In the genomic region with DNA sequence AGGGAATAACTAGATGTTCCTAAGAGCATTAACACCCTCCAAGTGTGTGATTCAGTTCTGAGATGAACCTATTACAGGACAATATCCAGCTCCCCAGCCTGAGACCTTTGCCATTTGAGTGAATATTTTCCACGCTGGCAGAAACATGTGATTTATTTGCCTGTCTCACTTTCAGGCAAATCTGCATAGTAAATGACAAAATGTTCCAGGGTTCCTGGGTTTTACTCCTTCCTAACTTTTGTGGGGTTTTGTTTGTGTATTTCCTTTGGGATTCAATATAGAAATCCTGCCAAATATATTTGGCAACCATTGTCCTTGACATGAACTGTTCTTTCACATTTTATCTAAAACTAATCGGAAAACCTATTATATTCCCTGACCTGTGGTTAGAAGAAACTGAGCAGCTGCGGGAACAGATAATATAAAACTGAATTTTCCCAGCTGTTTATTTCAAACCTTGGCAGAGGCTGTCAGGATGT, we compare ENCODE assay signal across 1 cellular context.
TF ChIP-seq lines count a peak whose summit lies in the region.

No MANE protein-coding gene starts in this region.

TF ChIP-seq in K562, 482 proteins besides CTCF, POLR2A, EP300 and RAD21:
- TF ChIP-seq TCF3 (CRISPR knock-in tag; IDR thresholded peaks at IDR 0.05) = peak; percentile 30
- TF ChIP-seq PYGO2 (tag; IDR thresholded peaks at IDR 0.05) = no peak
- TF ChIP-seq RBFOX2 (IDR thresholded peaks at IDR 0.05; ENCODE audit: low read depth, low read length) = no peak
- TF ChIP-seq TAF7 (tag; IDR thresholded peaks at IDR 0.05) = no peak
- 0 out of 2 replicates have a peak, but pooled peaks have one; percentile 15 for TF ChIP-seq ARID1B (IDR thresholded peaks at IDR 0.05)
- no peak for TF ChIP-seq NR1H2 (CRISPR knock-in tag; IDR thresholded peaks at IDR 0.05)
- no peak for TF ChIP-seq SAP30 (IDR thresholded peaks at IDR 0.05; ENCODE audit: borderline replicate concordance, insufficient read depth, low read depth, low read length, poor library complexity, severe bottlenecking)
- TF ChIP-seq ZNF696 (CRISPR knock-in tag; conservative IDR thresholded peaks at IDR 0.05) = no peak
- TF ChIP-seq, protein P1, sequence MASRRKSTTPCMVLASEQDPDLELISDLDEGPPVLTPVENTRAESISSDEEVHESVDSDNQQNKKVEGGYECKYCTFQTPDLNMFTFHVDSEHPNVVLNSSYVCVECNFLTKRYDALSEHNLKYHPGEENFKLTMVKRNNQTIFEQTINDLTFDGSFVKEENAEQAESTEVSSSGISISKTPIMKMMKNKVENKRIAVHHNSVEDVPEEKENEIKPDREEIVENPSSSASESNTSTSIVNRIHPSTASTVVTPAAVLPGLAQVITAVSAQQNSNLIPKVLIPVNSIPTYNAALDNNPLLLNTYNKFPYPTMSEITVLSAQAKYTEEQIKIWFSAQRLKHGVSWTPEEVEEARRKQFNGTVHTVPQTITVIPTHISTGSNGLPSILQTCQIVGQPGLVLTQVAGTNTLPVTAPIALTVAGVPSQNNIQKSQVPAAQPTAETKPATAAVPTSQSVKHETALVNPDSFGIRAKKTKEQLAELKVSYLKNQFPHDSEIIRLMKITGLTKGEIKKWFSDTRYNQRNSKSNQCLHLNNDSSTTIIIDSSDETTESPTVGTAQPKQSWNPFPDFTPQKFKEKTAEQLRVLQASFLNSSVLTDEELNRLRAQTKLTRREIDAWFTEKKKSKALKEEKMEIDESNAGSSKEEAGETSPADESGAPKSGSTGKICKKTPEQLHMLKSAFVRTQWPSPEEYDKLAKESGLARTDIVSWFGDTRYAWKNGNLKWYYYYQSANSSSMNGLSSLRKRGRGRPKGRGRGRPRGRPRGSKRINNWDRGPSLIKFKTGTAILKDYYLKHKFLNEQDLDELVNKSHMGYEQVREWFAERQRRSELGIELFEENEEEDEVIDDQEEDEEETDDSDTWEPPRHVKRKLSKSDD (conservative IDR thresholded peaks at IDR 0.05; ENCODE audit: low read length) = no peak
- TF ChIP-seq ZNF3 (CRISPR knock-in tag; IDR thresholded peaks at IDR 0.05) = no peak
- TF ChIP-seq SMARCE1 (IDR thresholded peaks at IDR 0.05) = no peak
- no peak for TF ChIP-seq RBM15 (IDR thresholded peaks at IDR 0.05; ENCODE audit: insufficient read depth, low read length)
- no peak for TF ChIP-seq ZNF57 (CRISPR knock-in tag; IDR thresholded peaks at IDR 0.05)
- TF ChIP-seq, protein P2, sequence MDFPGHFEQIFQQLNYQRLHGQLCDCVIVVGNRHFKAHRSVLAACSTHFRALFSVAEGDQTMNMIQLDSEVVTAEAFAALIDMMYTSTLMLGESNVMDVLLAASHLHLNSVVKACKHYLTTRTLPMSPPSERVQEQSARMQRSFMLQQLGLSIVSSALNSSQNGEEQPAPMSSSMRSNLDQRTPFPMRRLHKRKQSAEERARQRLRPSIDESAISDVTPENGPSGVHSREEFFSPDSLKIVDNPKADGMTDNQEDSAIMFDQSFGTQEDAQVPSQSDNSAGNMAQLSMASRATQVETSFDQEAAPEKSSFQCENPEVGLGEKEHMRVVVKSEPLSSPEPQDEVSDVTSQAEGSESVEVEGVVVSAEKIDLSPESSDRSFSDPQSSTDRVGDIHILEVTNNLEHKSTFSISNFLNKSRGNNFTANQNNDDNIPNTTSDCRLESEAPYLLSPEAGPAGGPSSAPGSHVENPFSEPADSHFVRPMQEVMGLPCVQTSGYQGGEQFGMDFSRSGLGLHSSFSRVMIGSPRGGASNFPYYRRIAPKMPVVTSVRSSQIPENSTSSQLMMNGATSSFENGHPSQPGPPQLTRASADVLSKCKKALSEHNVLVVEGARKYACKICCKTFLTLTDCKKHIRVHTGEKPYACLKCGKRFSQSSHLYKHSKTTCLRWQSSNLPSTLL (IDR thresholded peaks at IDR 0.05) = no peak
- TF ChIP-seq MEIS2 (IDR thresholded peaks at IDR 0.05; ENCODE audit: partially characterized antibody) = peak; percentile 31
- TF ChIP-seq DPF2 (IDR thresholded peaks at IDR 0.05) = no peak
- peak; percentile 23; the same call in 1 of the 2 replicates for TF ChIP-seq CBFA2T3 (IDR thresholded peaks at IDR 0.05)
- TF ChIP-seq, protein P3, sequence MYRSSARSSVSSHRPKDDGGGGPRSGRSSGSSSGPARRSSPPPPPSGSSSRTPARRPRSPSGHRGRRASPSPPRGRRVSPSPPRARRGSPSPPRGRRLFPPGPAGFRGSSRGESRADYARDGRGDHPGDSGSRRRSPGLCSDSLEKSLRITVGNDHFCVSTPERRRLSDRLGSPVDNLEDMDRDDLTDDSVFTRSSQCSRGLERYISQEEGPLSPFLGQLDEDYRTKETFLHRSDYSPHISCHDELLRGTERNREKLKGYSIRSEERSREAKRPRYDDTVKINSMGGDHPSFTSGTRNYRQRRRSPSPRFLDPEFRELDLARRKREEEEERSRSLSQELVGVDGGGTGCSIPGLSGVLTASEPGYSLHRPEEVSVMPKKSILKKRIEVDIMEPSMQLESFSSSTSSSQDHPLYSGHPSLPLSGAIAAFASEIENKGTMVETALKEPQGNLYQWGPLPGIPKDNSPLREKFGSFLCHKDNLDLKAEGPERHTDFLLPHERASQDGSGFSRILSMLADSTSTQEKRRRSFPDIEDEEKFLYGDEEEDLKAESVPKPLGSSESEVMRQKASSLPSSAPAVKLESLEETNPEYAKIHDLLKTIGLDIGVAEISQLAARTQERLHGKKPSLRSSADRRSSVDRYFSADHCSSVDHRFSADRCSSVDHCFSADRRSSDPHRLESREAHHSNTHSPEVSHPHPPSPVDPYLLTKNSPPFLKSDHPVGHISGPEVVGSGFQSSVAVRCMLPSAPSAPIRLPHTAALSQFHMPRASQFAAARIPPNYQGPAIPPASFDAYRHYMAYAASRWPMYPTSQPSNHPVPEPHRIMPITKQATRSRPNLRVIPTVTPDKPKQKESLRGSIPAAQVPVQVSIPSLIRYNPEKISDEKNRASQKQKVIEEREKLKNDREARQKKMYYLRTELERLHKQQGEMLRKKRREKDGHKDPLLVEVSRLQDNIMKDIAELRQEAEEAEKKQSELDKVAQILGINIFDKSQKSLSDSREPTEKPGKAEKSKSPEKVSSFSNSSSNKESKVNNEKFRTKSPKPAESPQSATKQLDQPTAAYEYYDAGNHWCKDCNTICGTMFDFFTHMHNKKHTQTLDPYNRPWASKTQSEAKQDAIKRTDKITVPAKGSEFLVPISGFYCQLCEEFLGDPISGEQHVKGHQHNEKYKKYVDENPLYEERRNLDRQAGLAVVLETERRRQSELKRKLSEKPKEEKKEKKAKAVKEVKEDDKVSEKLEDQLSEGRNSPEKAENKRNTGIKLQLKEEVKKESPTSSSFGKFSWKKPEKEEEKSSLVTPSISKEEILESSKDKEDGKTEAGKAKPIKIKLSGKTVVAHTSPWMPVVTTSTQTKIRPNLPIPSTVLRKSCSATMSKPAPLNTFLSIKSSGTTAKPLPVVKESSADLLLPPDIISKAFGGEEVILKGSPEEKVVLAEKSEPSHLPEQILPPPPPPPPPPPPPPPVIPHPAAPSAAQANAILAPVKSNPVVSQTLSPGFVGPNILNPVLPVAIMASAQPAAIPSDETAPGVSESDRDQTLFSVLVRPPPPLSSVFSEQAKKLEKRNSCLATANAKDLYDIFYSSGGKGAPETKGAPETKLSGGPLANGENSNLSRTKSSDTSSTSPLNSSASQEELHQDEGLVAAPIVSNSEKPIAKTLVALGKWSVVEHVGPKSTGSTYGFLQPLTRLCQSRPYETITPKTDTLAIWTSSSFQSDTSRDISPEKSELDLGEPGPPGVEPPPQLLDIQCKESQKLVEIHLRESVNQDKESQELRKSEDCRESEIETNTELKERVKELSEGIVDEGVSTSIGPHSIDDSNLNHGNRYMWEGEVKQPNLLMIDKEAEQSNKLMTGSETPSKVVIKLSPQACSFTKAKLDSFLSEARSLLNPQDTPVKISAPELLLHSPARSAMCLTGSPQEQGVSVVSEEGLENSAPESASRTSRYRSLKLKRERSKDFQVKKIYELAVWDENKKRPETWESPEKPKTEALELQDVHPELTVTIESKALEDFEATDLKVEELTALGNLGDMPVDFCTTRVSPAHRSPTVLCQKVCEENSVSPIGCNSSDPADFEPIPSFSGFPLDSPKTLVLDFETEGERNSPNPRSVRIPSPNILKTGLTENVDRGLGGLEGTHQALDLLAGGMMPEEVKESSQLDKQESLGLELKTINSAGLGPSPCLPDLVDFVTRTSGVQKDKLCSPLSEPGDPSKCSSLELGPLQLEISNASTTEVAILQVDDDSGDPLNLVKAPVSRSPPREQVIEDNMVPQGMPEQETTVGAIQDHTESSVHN (IDR thresholded peaks at IDR 0.05; ENCODE audit: borderline replicate concordance in 1 of 2, low read depth in 1 of 2) = no peak
- TF ChIP-seq ZNF24 (IDR thresholded peaks at IDR 0.05) = no peak
- TF ChIP-seq SMARCC2 (IDR thresholded peaks at IDR 0.05; ENCODE audit: low read depth) = no peak
- TF ChIP-seq, protein P4, sequence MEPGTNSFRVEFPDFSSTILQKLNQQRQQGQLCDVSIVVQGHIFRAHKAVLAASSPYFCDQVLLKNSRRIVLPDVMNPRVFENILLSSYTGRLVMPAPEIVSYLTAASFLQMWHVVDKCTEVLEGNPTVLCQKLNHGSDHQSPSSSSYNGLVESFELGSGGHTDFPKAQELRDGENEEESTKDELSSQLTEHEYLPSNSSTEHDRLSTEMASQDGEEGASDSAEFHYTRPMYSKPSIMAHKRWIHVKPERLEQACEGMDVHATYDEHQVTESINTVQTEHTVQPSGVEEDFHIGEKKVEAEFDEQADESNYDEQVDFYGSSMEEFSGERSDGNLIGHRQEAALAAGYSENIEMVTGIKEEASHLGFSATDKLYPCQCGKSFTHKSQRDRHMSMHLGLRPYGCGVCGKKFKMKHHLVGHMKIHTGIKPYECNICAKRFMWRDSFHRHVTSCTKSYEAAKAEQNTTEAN (CRISPR knock-in tag; IDR thresholded peaks at IDR 0.05) = no peak
- no peak for TF ChIP-seq ZNF184 (CRISPR knock-in tag; IDR thresholded peaks at IDR 0.05)
- TF ChIP-seq, protein P5, sequence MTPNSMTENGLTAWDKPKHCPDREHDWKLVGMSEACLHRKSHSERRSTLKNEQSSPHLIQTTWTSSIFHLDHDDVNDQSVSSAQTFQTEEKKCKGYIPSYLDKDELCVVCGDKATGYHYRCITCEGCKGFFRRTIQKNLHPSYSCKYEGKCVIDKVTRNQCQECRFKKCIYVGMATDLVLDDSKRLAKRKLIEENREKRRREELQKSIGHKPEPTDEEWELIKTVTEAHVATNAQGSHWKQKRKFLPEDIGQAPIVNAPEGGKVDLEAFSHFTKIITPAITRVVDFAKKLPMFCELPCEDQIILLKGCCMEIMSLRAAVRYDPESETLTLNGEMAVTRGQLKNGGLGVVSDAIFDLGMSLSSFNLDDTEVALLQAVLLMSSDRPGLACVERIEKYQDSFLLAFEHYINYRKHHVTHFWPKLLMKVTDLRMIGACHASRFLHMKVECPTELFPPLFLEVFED (CRISPR knock-in tag; conservative IDR thresholded peaks at IDR 0.05) = no peak
- TF ChIP-seq, protein P6, sequence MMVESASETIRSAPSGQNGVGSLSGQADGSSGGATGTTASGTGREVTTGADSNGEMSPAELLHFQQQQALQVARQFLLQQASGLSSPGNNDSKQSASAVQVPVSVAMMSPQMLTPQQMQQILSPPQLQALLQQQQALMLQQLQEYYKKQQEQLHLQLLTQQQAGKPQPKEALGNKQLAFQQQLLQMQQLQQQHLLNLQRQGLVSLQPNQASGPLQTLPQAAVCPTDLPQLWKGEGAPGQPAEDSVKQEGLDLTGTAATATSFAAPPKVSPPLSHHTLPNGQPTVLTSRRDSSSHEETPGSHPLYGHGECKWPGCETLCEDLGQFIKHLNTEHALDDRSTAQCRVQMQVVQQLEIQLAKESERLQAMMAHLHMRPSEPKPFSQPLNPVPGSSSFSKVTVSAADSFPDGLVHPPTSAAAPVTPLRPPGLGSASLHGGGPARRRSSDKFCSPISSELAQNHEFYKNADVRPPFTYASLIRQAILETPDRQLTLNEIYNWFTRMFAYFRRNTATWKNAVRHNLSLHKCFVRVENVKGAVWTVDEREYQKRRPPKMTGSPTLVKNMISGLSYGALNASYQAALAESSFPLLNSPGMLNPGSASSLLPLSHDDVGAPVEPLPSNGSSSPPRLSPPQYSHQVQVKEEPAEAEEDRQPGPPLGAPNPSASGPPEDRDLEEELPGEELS (CRISPR knock-in tag; IDR thresholded peaks at IDR 0.05; ENCODE audit: borderline replicate concordance) = no peak
- no peak for TF ChIP-seq SRF (CRISPR knock-in tag; IDR thresholded peaks at IDR 0.05)
